In genomic region chr11:118202599-118203422, GRCh38 we compare ENCODE assay signal across 1 cellular context.
TF ChIP-seq lines count a peak whose summit lies in the region.

No MANE protein-coding gene starts in this region.

TF ChIP-seq in HepG2, 621 proteins besides CTCF, POLR2A, EP300 and RAD21 (continued from another document):
- TF ChIP-seq CHCHD3 (CRISPR knock-in tag; IDR thresholded peaks at IDR 0.05) (no peak), CC2D1A (CRISPR knock-in tag; IDR thresholded peaks at IDR 0.05) (no peak), SOX6 (IDR thresholded peaks at IDR 0.05) (no peak), SOX6 (CRISPR knock-in tag; IDR thresholded peaks at IDR 0.05) (peak; percentile 83), PRPF4 (IDR thresholded peaks at IDR 0.05; ENCODE audit: low read depth, low read length, poor library complexity, severe bottlenecking) (peak; percentile 53), CBX5 (CRISPR knock-in tag; IDR thresholded peaks at IDR 0.05; ENCODE audit: borderline replicate concordance) (peak; percentile 84; the same call in 1 of the 2 replicates), ZNF720 (CRISPR knock-in tag; IDR thresholded peaks at IDR 0.05) (no peak), ZNF382 (CRISPR knock-in tag; IDR thresholded peaks at IDR 0.05; ENCODE audit: borderline replicate concordance) (no peak), HNF1A (IDR thresholded peaks at IDR 0.05; ENCODE audit: low read depth) (peak; percentile 90), HNF1A (CRISPR knock-in tag; IDR thresholded peaks at IDR 0.05; ENCODE audit: borderline replicate concordance) (peak; percentile 96), ARID3A (IDR thresholded peaks at IDR 0.05; ENCODE audit: low read depth, low read length) (peak; percentile 90), SMYD3 (CRISPR knock-in tag; IDR thresholded peaks at IDR 0.05) (no peak), PAF1 (CRISPR knock-in tag; IDR thresholded peaks at IDR 0.05) (no peak), RCOR2 (CRISPR knock-in tag; IDR thresholded peaks at IDR 0.05) (peak; percentile 94), SRF (IDR thresholded peaks at IDR 0.05; ENCODE audit: low read depth, low read length) (no peak), MIER3 (CRISPR knock-in tag; IDR thresholded peaks at IDR 0.05; ENCODE audit: borderline replicate concordance) (peak; percentile 77; the same call in 1 of the 2 replicates), TOPORS (CRISPR knock-in tag; IDR thresholded peaks at IDR 0.05) (0 out of 2 replicates have a peak, but pooled peaks have one; percentile 40), RARA (CRISPR knock-in tag; IDR thresholded peaks at IDR 0.05) (peak; percentile 90), STAG1 (CRISPR knock-in tag; IDR thresholded peaks at IDR 0.05) (peak; percentile 22; the same call in 1 of the 2 replicates), ZBTB21 (CRISPR knock-in tag; IDR thresholded peaks at IDR 0.05) (peak; percentile 12; the same call in 1 of the 2 replicates), SMAD9 (CRISPR knock-in tag; IDR thresholded peaks at IDR 0.05) (no peak), FOXC1 (CRISPR knock-in tag; IDR thresholded peaks at IDR 0.05; ENCODE audit: borderline replicate concordance) (no peak), ZNF274 (CRISPR knock-in tag; IDR thresholded peaks at IDR 0.05) (no peak), ZNF768 (CRISPR knock-in tag; IDR thresholded peaks at IDR 0.05) (no peak), ZNF292 (CRISPR knock-in tag; IDR thresholded peaks at IDR 0.05; ENCODE audit: borderline replicate concordance, low read depth) (peak; percentile 93; the same call in 1 of the 2 replicates)
